Comparison of ENCODE assay signal across 1 cellular context in the genomic region with DNA sequence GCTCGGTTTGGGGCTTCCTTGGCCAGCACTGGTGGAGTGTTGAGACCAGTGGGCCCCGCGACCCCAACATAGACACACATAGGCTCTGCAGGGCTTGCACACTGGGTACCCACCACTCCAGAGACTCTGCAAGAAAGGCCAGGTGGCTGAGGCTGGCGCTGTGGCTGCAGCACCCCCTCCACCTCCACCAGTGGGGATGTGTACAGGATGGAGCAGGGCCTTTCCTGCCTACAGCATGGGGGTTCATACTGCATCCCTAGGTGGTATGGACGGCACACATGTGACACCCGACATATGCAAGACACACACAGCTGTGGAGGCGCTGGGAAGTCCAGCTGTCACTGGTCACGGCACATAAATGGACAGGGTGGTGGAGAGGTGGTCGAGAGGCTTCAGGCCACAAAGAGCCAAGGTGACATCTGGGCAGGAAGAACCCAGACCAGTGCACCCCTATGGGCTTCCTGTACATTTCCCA.
TF ChIP-seq lines count a peak whose summit lies in the region.

No MANE protein-coding gene starts in this region.

TF ChIP-seq in WTC11, 78 proteins besides CTCF, POLR2A, EP300 and RAD21 (continued from another document):
- TF ChIP-seq, protein P1, sequence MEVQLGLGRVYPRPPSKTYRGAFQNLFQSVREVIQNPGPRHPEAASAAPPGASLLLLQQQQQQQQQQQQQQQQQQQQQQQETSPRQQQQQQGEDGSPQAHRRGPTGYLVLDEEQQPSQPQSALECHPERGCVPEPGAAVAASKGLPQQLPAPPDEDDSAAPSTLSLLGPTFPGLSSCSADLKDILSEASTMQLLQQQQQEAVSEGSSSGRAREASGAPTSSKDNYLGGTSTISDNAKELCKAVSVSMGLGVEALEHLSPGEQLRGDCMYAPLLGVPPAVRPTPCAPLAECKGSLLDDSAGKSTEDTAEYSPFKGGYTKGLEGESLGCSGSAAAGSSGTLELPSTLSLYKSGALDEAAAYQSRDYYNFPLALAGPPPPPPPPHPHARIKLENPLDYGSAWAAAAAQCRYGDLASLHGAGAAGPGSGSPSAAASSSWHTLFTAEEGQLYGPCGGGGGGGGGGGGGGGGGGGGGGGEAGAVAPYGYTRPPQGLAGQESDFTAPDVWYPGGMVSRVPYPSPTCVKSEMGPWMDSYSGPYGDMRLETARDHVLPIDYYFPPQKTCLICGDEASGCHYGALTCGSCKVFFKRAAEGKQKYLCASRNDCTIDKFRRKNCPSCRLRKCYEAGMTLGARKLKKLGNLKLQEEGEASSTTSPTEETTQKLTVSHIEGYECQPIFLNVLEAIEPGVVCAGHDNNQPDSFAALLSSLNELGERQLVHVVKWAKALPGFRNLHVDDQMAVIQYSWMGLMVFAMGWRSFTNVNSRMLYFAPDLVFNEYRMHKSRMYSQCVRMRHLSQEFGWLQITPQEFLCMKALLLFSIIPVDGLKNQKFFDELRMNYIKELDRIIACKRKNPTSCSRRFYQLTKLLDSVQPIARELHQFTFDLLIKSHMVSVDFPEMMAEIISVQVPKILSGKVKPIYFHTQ (CRISPR knock-in tag; IDR thresholded peaks at IDR 0.05), result no peak
- TF ChIP-seq TCF7 (CRISPR knock-in tag; IDR thresholded peaks at IDR 0.05; ENCODE audit: low read depth) (no peak), USF2 (CRISPR knock-in tag; IDR thresholded peaks at IDR 0.05) (no peak), ZNF232 (CRISPR knock-in tag; IDR thresholded peaks at IDR 0.05) (no peak), MXD4 (CRISPR knock-in tag; IDR thresholded peaks at IDR 0.05; ENCODE audit: borderline replicate concordance) (no peak), ZNF425 (CRISPR knock-in tag; conservative IDR thresholded peaks at IDR 0.05) (no peak), PRDM15 (CRISPR knock-in tag; IDR thresholded peaks at IDR 0.05) (no peak), HMGXB4 (CRISPR knock-in tag; IDR thresholded peaks at IDR 0.05) (no peak)
